2 cellular contexts compared by ENCODE assay signal in genomic region chr19:11105014-11105636, GRCh38.
TF ChIP-seq lines count a peak whose summit lies in the region.

No MANE protein-coding gene starts in this region.

TF ChIP-seq in SK-N-SH treated with all-trans-retinoic acid at 6 μM for 48 hours, 23 proteins besides CTCF, POLR2A, EP300 and RAD21 (continued from another document):
- TF ChIP-seq, protein P1, sequence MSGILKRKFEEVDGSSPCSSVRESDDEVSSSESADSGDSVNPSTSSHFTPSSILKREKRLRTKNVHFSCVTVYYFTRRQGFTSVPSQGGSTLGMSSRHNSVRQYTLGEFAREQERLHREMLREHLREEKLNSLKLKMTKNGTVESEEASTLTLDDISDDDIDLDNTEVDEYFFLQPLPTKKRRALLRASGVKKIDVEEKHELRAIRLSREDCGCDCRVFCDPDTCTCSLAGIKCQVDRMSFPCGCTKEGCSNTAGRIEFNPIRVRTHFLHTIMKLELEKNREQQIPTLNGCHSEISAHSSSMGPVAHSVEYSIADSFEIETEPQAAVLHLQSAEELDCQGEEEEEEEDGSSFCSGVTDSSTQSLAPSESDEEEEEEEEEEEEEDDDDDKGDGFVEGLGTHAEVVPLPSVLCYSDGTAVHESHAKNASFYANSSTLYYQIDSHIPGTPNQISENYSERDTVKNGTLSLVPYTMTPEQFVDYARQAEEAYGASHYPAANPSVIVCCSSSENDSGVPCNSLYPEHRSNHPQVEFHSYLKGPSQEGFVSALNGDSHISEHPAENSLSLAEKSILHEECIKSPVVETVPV (CRISPR knock-in tag; IDR thresholded peaks at IDR 0.05) = no peak
- no peak for TF ChIP-seq ZC3H10 (CRISPR knock-in tag; IDR thresholded peaks at IDR 0.05)
- no peak for TF ChIP-seq RARB (CRISPR knock-in tag; IDR thresholded peaks at IDR 0.05)
- no peak for TF ChIP-seq PPARA (CRISPR knock-in tag; IDR thresholded peaks at IDR 0.05; ENCODE audit: borderline replicate concordance)
- no peak for TF ChIP-seq ZNF565 (CRISPR knock-in tag; conservative IDR thresholded peaks at IDR 0.05; ENCODE audit: low read depth)
- TF ChIP-seq GLIS3 (CRISPR knock-in tag; IDR thresholded peaks at IDR 0.05) = no peak
- no peak for TF ChIP-seq ZNF70 (CRISPR knock-in tag; IDR thresholded peaks at IDR 0.05)

TF ChIP-seq in SK-N-SH, 30 proteins besides CTCF, POLR2A, EP300 and RAD21 (continued from another document):
- TF ChIP-seq IRF3 (IDR thresholded peaks at IDR 0.05; ENCODE audit: low read depth, low read length) (no peak), NFIC (IDR thresholded peaks at IDR 0.05; ENCODE audit: borderline replicate concordance) (no peak), USF2 (IDR thresholded peaks at IDR 0.05; ENCODE audit: borderline replicate concordance, low read depth, low read length) (no peak), TEAD4 (IDR thresholded peaks at IDR 0.05; ENCODE audit: borderline replicate concordance, insufficient read depth) (no peak), SMC3 (IDR thresholded peaks at IDR 0.05; ENCODE audit: low read depth, low read length) (no peak), NRF1 (IDR thresholded peaks at IDR 0.05; ENCODE audit: low read depth, low read length) (no peak), FOXJ3 (CRISPR knock-in tag; IDR thresholded peaks at IDR 0.05) (no peak), JUND (IDR thresholded peaks at IDR 0.05) (no peak), FOSL2 (IDR thresholded peaks at IDR 0.05; ENCODE audit: borderline replicate concordance, low read depth) (no peak)
